Comparison of ENCODE assay signal across 17 cellular contexts in genomic region chr13:48647625-48648024, GRCh38. TPM values are rescaled to one million over a fixed set of nuclear protein-coding genes. Genes with fewer than 3 reads are reported as not detected.
DNase-seq lines count a peak whose midpoint lies in the region; ATAC-seq and TF ChIP-seq lines count a peak whose summit lies in the region.
"Had no signal": no experiment of that assay in that cellular context is flagged by ENCODE, and none has a peak within 500 bp of the region (broad histone marks: within the 10 kb centered on the region; RNA-seq: fewer than 3 reads in every experiment).

No MANE protein-coding gene starts in this region.

- H2BK5ac ChIP-seq in mesendoderm (ENCODE audit: low read length), result no peak overlapping the region

- no peak overlapping the region for H3K4ac ChIP-seq in mesendoderm (ENCODE audit: low read depth, low read length)

- no peak overlapping the region for H3K18ac ChIP-seq in mesendoderm (ENCODE audit: low read length)

- H3K4me3 ChIP-seq in MM.1S (ENCODE audit: low read length), result no peak overlapping the region
- H3K4me3 ChIP-seq in choroid plexus epithelial cell (ENCODE audit: low read depth, low read length), result no peak overlapping the region
- no peak overlapping the region for H3K4me3 ChIP-seq in mesendoderm (ENCODE audit: low read length)

- no peak overlapping the region for H2AK5ac ChIP-seq in mesendoderm (ENCODE audit: low read length)

- H3K56ac ChIP-seq in mesendoderm (ENCODE audit: low read length), result no peak overlapping the region

- H4K20me1 ChIP-seq in MM.1S (ENCODE audit: insufficient read depth, low read length), result no peaks in the 10 kb centered on the region

- H4K8ac ChIP-seq in mesendoderm (ENCODE audit: low read depth, low read length), result no peak overlapping the region

- WGBS in mesendoderm (ENCODE audit: extremely low coverage, insufficient coverage, low lambda C conversion rate), result no CpG with 5 or more reads among the region's 2 CpGs

- H4K5ac ChIP-seq in mesendoderm (ENCODE audit: low read length), result no peak overlapping the region

- no peak overlapping the region for H3K23ac ChIP-seq in mesendoderm (ENCODE audit: low read length)

- no peak overlapping the region for H3K4me2 ChIP-seq in MM.1S (ENCODE audit: low read depth, low read length)
- no peak overlapping the region for H3K4me2 ChIP-seq in mesendoderm (ENCODE audit: low read length)

- H2BK15ac ChIP-seq in mesendoderm (replicated peaks; ENCODE audit: low read depth), result no peak overlapping the region

- DNase-seq in MM.1S (no peak), choroid plexus epithelial cell (ENCODE audit: low read depth) (peak; percentile 21), mesendoderm (peak; percentile 55)
- no peak for DNase-seq in activated effector memory CD4-positive, alpha-beta T cell treated with anti-CD3 and anti-CD28 coated beads, Interleukin-2, amount 50 U/mL, for 16 hours
- DNase-seq: activated CD8-positive, alpha-beta memory T cell treated with anti-CD3 and anti-CD28 coated beads, Interleukin-2, amount 50 U/mL, for 4 hours; activated naive CD4-positive, alpha-beta T cell; AML-193; GDM1; H9; NCI-H187 treated with DMSO at 0.1 percent for 48 hours; stimulated activated CD4-positive, alpha-beta T cell treated with anti-CD3 and anti-CD28 coated beads, Interleukin-12 subunit alpha, Interleukin-12 subunit beta, amount 100 ng/mL, for 4 hours; T-helper 9 cell had no signal

- H3K79me2 ChIP-seq in MM.1S (ENCODE audit: low read length), result no peaks in the 10 kb centered on the region
- H3K79me2 ChIP-seq in mesendoderm (ENCODE audit: control insufficient read depth, insufficient read depth, low read length), result no peaks in the 10 kb centered on the region

- H3K9me2 ChIP-seq in MM.1S (replicated peaks; ENCODE audit: insufficient read depth, low read length), result no peaks in the 10 kb centered on the region

- H3K27ac ChIP-seq in MM.1S (ENCODE audit: low read length), result no peak overlapping the region
- H3K27ac ChIP-seq in mesendoderm (ENCODE audit: low read depth, low read length), result no peak overlapping the region

- no peak overlapping the region for H2BK120ac ChIP-seq in mesendoderm (ENCODE audit: low read depth, low read length)

- TF ChIP-seq CTCF in GM12872 (IDR thresholded peaks at IDR 0.05; ENCODE audit: insufficient read depth, low read depth, low read length), result peak; percentile 38; the same call in 2 of the 3 replicates
- peak; percentile 17; the same call in 1 of the 2 replicates for TF ChIP-seq CTCF in MM.1S (IDR thresholded peaks at IDR 0.05; ENCODE audit: low read length)
- peak; percentile 26 for TF ChIP-seq CTCF in choroid plexus epithelial cell (conservative IDR thresholded peaks at IDR 0.05; ENCODE audit: low read depth, low read length)

- no peak for ATAC-seq in HG02798 (IDR thresholded peaks at IDR 0.05; ENCODE audit: poor library complexity, unreplicated experiment)
- ATAC-seq in HG02884 (IDR thresholded peaks at IDR 0.05; ENCODE audit: unreplicated experiment), result no peak
- no peak for ATAC-seq in HG03159 (IDR thresholded peaks at IDR 0.05; ENCODE audit: unreplicated experiment)
- ATAC-seq: stimulated activated effector memory CD8-positive, alpha-beta T cell treated with anti-CD3 and anti-CD28 coated beads, Interleukin-12 subunit alpha, Interleukin-12 subunit beta, amount 100 ng/mL, for 72 hours had no signal

- H3K36me3 ChIP-seq in MM.1S (replicated peaks; ENCODE audit: insufficient read depth, low read length) (no peaks in the 10 kb centered on the region), mesendoderm (ENCODE audit: control insufficient read depth, insufficient read depth, low read length) (no peaks in the 10 kb centered on the region)

- H3F3A ChIP-seq in MM.1S (ENCODE audit: insufficient read depth, low read length), result no peaks in the 10 kb centered on the region

- no peaks in the 10 kb centered on the region for H3K9me3 ChIP-seq in MM.1S (replicated peaks; ENCODE audit: insufficient read depth, low read length)

- no peaks in the 10 kb centered on the region for H3K79me1 ChIP-seq in mesendoderm (ENCODE audit: low read length)

- H2AFZ ChIP-seq in MM.1S (ENCODE audit: low read length), result no peak overlapping the region

- H3K4me1 ChIP-seq in MM.1S (ENCODE audit: low read length), result no peaks in the 10 kb centered on the region
- H3K4me1 ChIP-seq in mesendoderm (ENCODE audit: control insufficient read depth, low read depth, low read length), result peaks cover 2% of the 10 kb centered on the region

- H3K27me3 ChIP-seq in MM.1S (replicated peaks; ENCODE audit: insufficient read depth, low read length), result no peaks in the 10 kb centered on the region
- no peaks in the 10 kb centered on the region for H3K27me3 ChIP-seq in mesendoderm (ENCODE audit: insufficient read depth, low read length, poor library complexity)

- H3K9ac ChIP-seq in MM.1S (ENCODE audit: low read length) (no peak overlapping the region), mesendoderm (ENCODE audit: low read length) (no peak overlapping the region)

RNA-seq across cellular contexts. Expression of gene CYSLTR2, which starts 6.1 kb away (rescaled TPM):
- 0.06 TPM for polyA plus RNA-seq in mesendoderm (2013, experiment 1 of 2)
- 0.10 TPM for polyA plus RNA-seq in mesendoderm (2013, experiment 2 of 2)

Comparison
In these comparisons a context has a peak if more than half of its experiments do, and no peak if none do; other contexts are left out.
1. DNase-seq: peak in choroid plexus epithelial cell (single experiment) and mesendoderm (single experiment); none in MM.1S (single experiment) and activated effector memory CD4-positive, alpha-beta T cell treated with anti-CD3 and anti-CD28 coated beads, Interleukin-2, amount 50 U/mL, for 16 hours (single experiment).
2. Peak in every context shown above with its lines, with median percentiles within 50 percentile points of each other: CTCF ChIP-seq.